Comparison of ENCODE assay signal across 8 cellular contexts in the genomic region with DNA sequence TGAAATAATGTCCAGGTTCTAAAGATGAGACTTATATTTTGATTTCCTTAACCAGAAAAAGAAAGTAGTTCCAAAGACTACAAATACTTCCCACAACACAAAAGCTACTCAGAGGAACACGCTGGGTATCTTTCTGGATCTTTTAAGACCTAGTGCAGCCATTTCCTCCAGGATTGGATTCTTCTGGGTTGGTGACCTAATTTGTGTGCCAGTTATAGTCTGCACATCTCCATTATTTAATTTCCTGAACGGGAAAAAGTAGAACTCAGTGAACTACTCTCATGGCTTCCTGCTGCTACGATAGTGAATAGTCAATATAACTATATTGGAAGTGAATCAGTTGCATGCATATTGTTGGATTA. TPM values are rescaled to one million over a fixed set of nuclear protein-coding genes. Genes with fewer than 3 reads are reported as not detected.
DNase-seq lines count a peak whose midpoint lies in the region; ATAC-seq, FAIRE-seq and TF ChIP-seq lines count a peak whose summit lies in the region.

No MANE protein-coding gene starts in this region.

- H3K27ac ChIP-seq in CD4-positive, alpha-beta T cell (ENCODE audit: low read depth, low read length) = no peak overlapping the region
- H3K27ac ChIP-seq in OCI-LY1 (ENCODE audit: low read depth, low read length, poor library complexity, severe bottlenecking) = no peak overlapping the region
- H3K27ac ChIP-seq in endodermal cell (ENCODE audit: low read depth, low read length) = no peak overlapping the region
- peak overlapping the region; percentile 84 for H3K27ac ChIP-seq in osteoblast (ENCODE audit: low read depth, low read length)

- peak overlapping the region; percentile 72 for H3K27ac Mint-ChIP-seq in CD4-positive, alpha-beta T cell
- no peak overlapping the region for H3K27ac Mint-ChIP-seq in endodermal cell

- H3K9me3 ChIP-seq in CD4-positive, alpha-beta T cell (ENCODE audit: control insufficient read depth, low read length) = no peaks in the 10 kb centered on the region
- H3K9me3 ChIP-seq in OCI-LY1 (ENCODE audit: low read length) (no peaks in the 10 kb centered on the region), endodermal cell (ENCODE audit: control insufficient read depth, low read length) (no peaks in the 10 kb centered on the region), osteoblast (ENCODE audit: low read depth, low read length) (no peaks in the 10 kb centered on the region)

- peaks cover 14% of the 10 kb centered on the region for H3K79me2 ChIP-seq in OCI-LY1 (ENCODE audit: insufficient read depth, low read length)
- H3K79me2 ChIP-seq in osteoblast (ENCODE audit: insufficient read depth, low read length) = peaks cover 36% of the 10 kb centered on the region

- H4K20me1 ChIP-seq in OCI-LY1 (ENCODE audit: insufficient read depth, low read length) (no peaks in the 10 kb centered on the region), osteoblast (ENCODE audit: insufficient read depth, low read length) (peaks cover 23% of the 10 kb centered on the region)

- CTCF ChIA-PET in CD4-positive, alpha-beta T cell (lab: Charles Lee) = no interaction called here
- CTCF ChIA-PET in GM10248 (lab: Yijun Ruan, JAX) = no interaction called here

- H3F3A ChIP-seq in OCI-LY1 (ENCODE audit: insufficient read depth, low read length) = no peaks in the 10 kb centered on the region

- ATAC-seq in CD4-positive, alpha-beta T cell (ENCODE audit: poor library complexity) = no peak
- no peak for ATAC-seq in GM21528 (IDR thresholded peaks at IDR 0.05; ENCODE audit: low FRiP score, unreplicated experiment)

- POLR2A ChIA-PET in CD4-positive, alpha-beta T cell (lab: Charles Lee) = no interaction called here
- POLR2A ChIA-PET in GM10248 (lab: Yijun Ruan, JAX) = no interaction called here

- H3K36me3 ChIP-seq in OCI-LY1 (ENCODE audit: insufficient read depth, low read length) (peaks cover 18% of the 10 kb centered on the region), endodermal cell (ENCODE audit: control insufficient read depth, insufficient read depth, low read length) (peaks cover 14% of the 10 kb centered on the region), osteoblast (ENCODE audit: insufficient read depth, low read length) (peaks cover 24% of the 10 kb centered on the region)

- H2AFZ ChIP-seq in OCI-LY1 (ENCODE audit: low read length) (no peak overlapping the region), osteoblast (ENCODE audit: low read length) (peak overlapping the region; percentile 87)

- H3K9ac ChIP-seq in OCI-LY1 (ENCODE audit: low read length) = peak overlapping the region; percentile 79
- no peak overlapping the region for H3K9ac ChIP-seq in endodermal cell (ENCODE audit: extremely low read depth, low read length, poor library complexity, severe bottlenecking)

- no peak for FAIRE-seq in D721Med (lab: Jason Lieb, UNC)

- peaks cover 28% of the 10 kb centered on the region for H3K36me3 Mint-ChIP-seq in CD4-positive, alpha-beta T cell (ENCODE audit: low read depth)
- peaks cover 17% of the 10 kb centered on the region for H3K36me3 Mint-ChIP-seq in endodermal cell (ENCODE audit: low read depth)

- WGBS in endodermal cell (ENCODE audit: insufficient coverage in 1 of 2, insufficient read length in 1 of 2), 2 experiments = 78 to 80% methylated on average over 2 to 3 of the region's 3 CpGs

- H3K4me3 ChIP-seq in OCI-LY1 (ENCODE audit: low read depth, low read length, poor library complexity, severe bottlenecking) (peak overlapping the region; percentile 96), endodermal cell (ENCODE audit: low read length) (peak overlapping the region; percentile 88), osteoblast (ENCODE audit: insufficient read depth, low read length) (peak overlapping the region; percentile 95)

- peaks cover 46% of the 10 kb centered on the region for H3K4me1 Mint-ChIP-seq in CD4-positive, alpha-beta T cell (ENCODE audit: low read depth)
- H3K4me1 Mint-ChIP-seq in endodermal cell = peaks cover 20% of the 10 kb centered on the region

- H3K4me1 ChIP-seq in OCI-LY1 (ENCODE audit: insufficient read depth, low read length, severe bottlenecking) (peaks cover 22% of the 10 kb centered on the region), endodermal cell (ENCODE audit: control insufficient read depth, insufficient read depth, low read length) (peaks cover 4% of the 10 kb centered on the region), osteoblast (ENCODE audit: insufficient read depth, low read length) (peaks cover 19% of the 10 kb centered on the region)

- no peaks in the 10 kb centered on the region for H3K27me3 Mint-ChIP-seq in CD4-positive, alpha-beta T cell
- no peaks in the 10 kb centered on the region for H3K27me3 Mint-ChIP-seq in endodermal cell (ENCODE audit: insufficient read depth)

- no peaks in the 10 kb centered on the region for H3K9me2 ChIP-seq in OCI-LY1 (ENCODE audit: low read depth, low read length)

- no peak for DNase-seq in CD4-positive, alpha-beta T cell
- DNase-seq in endodermal cell (no peak), osteoblast (ENCODE audit: insufficient read length, low spot score, missing footprints) (peak; percentile 63), dedifferentiated amniotic fluid mesenchymal stem cell (ENCODE audit: extremely low spot score) (no peak), GM10248 (ENCODE audit: extremely low spot score) (no peak), D721Med (ENCODE audit: insufficient read length, low spot score) (no peak)

- H3K4me3 Mint-ChIP-seq in CD4-positive, alpha-beta T cell = peak overlapping the region; percentile 94
- H3K4me3 Mint-ChIP-seq in endodermal cell = peak overlapping the region; percentile 83

- intact Hi-C loops in CD4-positive, alpha-beta T cell (cut with DNase I, micrococcal nuclease) = loop anchor here (5.0 to 10.0 kb wide), 7 partner anchors 128 to 708 kb away; partner anchors contain the start of genes CHCHD5 (in 1 of the 2), CKAP2L (in 1 of the 2) and ZC3H8 (in 1 of the 2)

- H3K4me2 ChIP-seq in OCI-LY1 (ENCODE audit: low read length) (peak overlapping the region; percentile 77), osteoblast (ENCODE audit: insufficient read depth, low read length) (peak overlapping the region; percentile 86)

- no peak for TF ChIP-seq CTCF in CD4-positive, alpha-beta T cell (IDR thresholded peaks at IDR 0.05)
- TF ChIP-seq CTCF in OCI-LY1 (IDR thresholded peaks at IDR 0.05; ENCODE audit: low read length) = no peak
- no peak for TF ChIP-seq CTCF in endodermal cell (conservative IDR thresholded peaks at IDR 0.05)
- TF ChIP-seq CTCF in osteoblast (IDR thresholded peaks at IDR 0.05; ENCODE audit: extremely low read depth, low read depth, low read length) = no peak
- no peak for TF ChIP-seq CTCF in GM10248 (IDR thresholded peaks at IDR 0.05; ENCODE audit: control extremely low read depth, extremely low read depth, low read depth, missing control alignments)
- no peak for TF ChIP-seq CTCF in D721Med (IDR thresholded peaks at IDR 0.05; ENCODE audit: insufficient read depth, missing control alignments)

- no peaks in the 10 kb centered on the region for H3K27me3 ChIP-seq in CD4-positive, alpha-beta T cell (ENCODE audit: control insufficient read depth, insufficient read depth, low read length)
- no peaks in the 10 kb centered on the region for H3K27me3 ChIP-seq in OCI-LY1 (ENCODE audit: insufficient read depth, low read length)
- no peaks in the 10 kb centered on the region for H3K27me3 ChIP-seq in endodermal cell (ENCODE audit: control insufficient read depth, insufficient read depth, low read length, poor library complexity, severe bottlenecking)
- H3K27me3 ChIP-seq in osteoblast (ENCODE audit: insufficient read depth, low read length) = no peaks in the 10 kb centered on the region

- H3K9me3 Mint-ChIP-seq in CD4-positive, alpha-beta T cell = no peaks in the 10 kb centered on the region
- no peaks in the 10 kb centered on the region for H3K9me3 Mint-ChIP-seq in endodermal cell

RNA-seq across cellular contexts. Expression of gene TMEM87B, which starts 1.5 kb away (rescaled TPM):
- 10 to 100 TPM in 1 of 2 experiments, 1 to 10 TPM in 1; 8.9 to 12.1 TPM for total RNA-seq in CD4-positive, alpha-beta T cell
- total RNA-seq in endodermal cell = 10 to 100 TPM; 20.2 to 22.3 TPM
- polyA plus RNA-seq in endodermal cell (2013, experiment 1 of 2) = 12.8 TPM
- 14.4 TPM for polyA plus RNA-seq in endodermal cell (2013, experiment 2 of 2)
- total RNA-seq in osteoblast = 33.7 and 38.9 TPM in 2 replicates
